In genomic region chr21:21332492-21332891, GRCh38 we compare ENCODE assay signal across 1 cellular context.
TF ChIP-seq lines count a peak whose summit lies in the region.

No MANE protein-coding gene starts in this region.

TF ChIP-seq in K562, 482 proteins besides CTCF, POLR2A, EP300 and RAD21 (continued from another document):
- TF ChIP-seq CBFA2T3 (IDR thresholded peaks at IDR 0.05) (peak; percentile 90), FOXA3 (CRISPR knock-in tag; conservative IDR thresholded peaks at IDR 0.05 in 1 of 2, IDR thresholded peaks at IDR 0.05 in 1 of 2) (no peak), DACH1 (IDR thresholded peaks at IDR 0.05; ENCODE audit: partially characterized antibody) (no peak), CEBPZ (IDR thresholded peaks at IDR 0.05; ENCODE audit: borderline replicate concordance, low read depth, low read length) (no peak), ZNF212 (CRISPR knock-in tag; IDR thresholded peaks at IDR 0.05) (no peak), ZNF75A (CRISPR knock-in tag; IDR thresholded peaks at IDR 0.05) (no peak), HDAC2 (IDR thresholded peaks at IDR 0.05) (no peak), SAFB (IDR thresholded peaks at IDR 0.05; ENCODE audit: borderline replicate concordance, low read depth, low read length) (no peak), SIX5 (IDR thresholded peaks at IDR 0.05; ENCODE audit: borderline replicate concordance in 1 of 2, insufficient read depth in 1 of 2, low read depth in 1 of 2, low read length in 2 of 2) (no peak), NCOR1 (IDR thresholded peaks at IDR 0.05) (peak; percentile 56; the same call in 1 of the 2 replicates), ARID1B (IDR thresholded peaks at IDR 0.05) (peak; percentile 78), TBL1XR1 (IDR thresholded peaks at IDR 0.05; ENCODE audit: low read length in 2 of 2) (no peak), TCF3 (CRISPR knock-in tag; IDR thresholded peaks at IDR 0.05) (peak; percentile 78), SMARCA4 (IDR thresholded peaks at IDR 0.05) (0 out of 2 replicates have a peak, but pooled peaks have one; percentile 21), STAT5A (IDR thresholded peaks at IDR 0.05; ENCODE audit: borderline replicate concordance, low read length) (peak; percentile 24; the same call in 1 of the 2 replicates), KAT7 (CRISPR knock-in tag; IDR thresholded peaks at IDR 0.05; ENCODE audit: borderline replicate concordance) (no peak), STAG1 (CRISPR knock-in tag; IDR thresholded peaks at IDR 0.05; ENCODE audit: borderline replicate concordance) (no peak), FOXJ2 (tag; IDR thresholded peaks at IDR 0.05) (no peak), ZNF655 (CRISPR knock-in tag; IDR thresholded peaks at IDR 0.05) (no peak)
